Comparison of ENCODE assay signal across 8 cellular contexts in genomic region chr1:234726359-234726836, GRCh38.
DNase-seq lines count a peak whose midpoint lies in the region; ATAC-seq, FAIRE-seq and TF ChIP-seq lines count a peak whose summit lies in the region.

No MANE protein-coding gene starts in this region.

- H3K27ac ChIP-seq in kidney (ENCODE audit: low read depth in 2 of 2, low read length in 2 of 2) (peak overlapping the region; percentile 98 to 99), thoracic aorta (peak overlapping the region; percentile 95 to 96)

- H3K36me3 ChIP-seq in kidney (ENCODE audit: control insufficient read depth in 1 of 2, insufficient read depth in 2 of 2, low read length in 2 of 2) = no peaks in the 10 kb centered on the region
- H3K36me3 ChIP-seq in thoracic aorta = no peaks in the 10 kb centered on the region

- no peak for ATAC-seq in activated CD8-positive, alpha-beta memory T cell treated with anti-CD3 and anti-CD28 coated beads, Interleukin-2, amount 10 ng/mL, durations not matched to agents 7 days and 5 days
- ATAC-seq in WTC11 = peak; percentile 11
- ATAC-seq in thoracic aorta (ENCODE audit: insufficient number of reproducible peaks, low FRiP score, low read depth) = no peak
- ATAC-seq in GM18873 (IDR thresholded peaks at IDR 0.05; ENCODE audit: low FRiP score, unreplicated experiment) = no peak

- H3K4me1 ChIP-seq in kidney (ENCODE audit: control insufficient read depth in 1 of 2, insufficient read depth in 1 of 2, low read depth in 1 of 2, low read length in 2 of 2) (peaks cover 58 to 60% of the 10 kb centered on the region in 2 donors), thoracic aorta (ENCODE audit: control insufficient read depth in 1 of 2, low read depth in 2 of 2) (peaks cover 45 to 57% of the 10 kb centered on the region in 2 donors)

- H3K9me3 ChIP-seq in kidney (ENCODE audit: control insufficient read depth in 1 of 2, low read length in 2 of 2) = no peaks in the 10 kb centered on the region
- no peaks in the 10 kb centered on the region for H3K9me3 ChIP-seq in thoracic aorta

- TF ChIP-seq CTCF in WTC11 (IDR thresholded peaks at IDR 0.05) = no peak
- no peak for TF ChIP-seq CTCF in kidney (IDR thresholded peaks at IDR 0.05; ENCODE audit: borderline replicate concordance, extremely low read depth, insufficient read depth)
- TF ChIP-seq CTCF in thoracic aorta (IDR thresholded peaks at IDR 0.05) = no peak

- no peaks in the 10 kb centered on the region for H3K27me3 Mint-ChIP-seq in activated CD8-positive, alpha-beta memory T cell treated with anti-CD3 and anti-CD28 coated beads, Interleukin-2, amount 10 ng/mL, durations not matched to agents 7 days and 5 days
- peaks cover 6% of the 10 kb centered on the region; the same call in 1 of the 2 replicates for H3K27me3 Mint-ChIP-seq in WTC11 (ENCODE audit: low read depth)

- no peaks in the 10 kb centered on the region for H3K36me3 Mint-ChIP-seq in activated CD8-positive, alpha-beta memory T cell treated with anti-CD3 and anti-CD28 coated beads, Interleukin-2, amount 10 ng/mL, durations not matched to agents 7 days and 5 days
- H3K36me3 Mint-ChIP-seq in WTC11 = no peaks in the 10 kb centered on the region

- H3K9ac ChIP-seq in kidney (ENCODE audit: low read length in 2 of 2) = peak overlapping the region; percentile 27 to 74

- peaks cover 88% of the 10 kb centered on the region for H3K4me1 Mint-ChIP-seq in activated CD8-positive, alpha-beta memory T cell treated with anti-CD3 and anti-CD28 coated beads, Interleukin-2, amount 10 ng/mL, durations not matched to agents 7 days and 5 days
- peaks cover 61% of the 10 kb centered on the region for H3K4me1 Mint-ChIP-seq in WTC11

- H3K4me3 ChIP-seq in kidney (ENCODE audit: low read length in 2 of 2) (no peak overlapping the region), thoracic aorta (no peak overlapping the region)

- DNase-seq in activated CD8-positive, alpha-beta memory T cell treated with anti-CD3 and anti-CD28 coated beads, Interleukin-2, amount 10 ng/mL, durations not matched to agents 7 days and 5 days = no peak
- DNase-seq in activated CD8-positive, alpha-beta memory T cell treated with anti-CD3 and anti-CD28 coated beads for 24 hours = no peak
- DNase-seq in WTC11 (ENCODE audit: low spot score) (no peak), kidney (no peak), thoracic aorta (ENCODE audit: low spot score) (no peak), COLO829 (ENCODE audit: low spot score) (no peak)
- DNase-seq in activated CD4-positive, alpha-beta T cell treated with anti-CD3 and anti-CD28 coated beads, Interleukin-2, amount 50 U/mL, for 4 hours = no peak

- intact Hi-C loops in kidney (cut with DNase I) = loop anchor here (10.0 kb wide), 1 partner anchor 112 kb away; the partner anchor contains the start of gene IRF2BP2

- no peaks in the 10 kb centered on the region for H3K9me3 Mint-ChIP-seq in activated CD8-positive, alpha-beta memory T cell treated with anti-CD3 and anti-CD28 coated beads, Interleukin-2, amount 10 ng/mL, durations not matched to agents 7 days and 5 days (ENCODE audit: low read depth)
- no peaks in the 10 kb centered on the region for H3K9me3 Mint-ChIP-seq in WTC11

- peak overlapping the region; percentile 66 for H3K4me3 Mint-ChIP-seq in activated CD8-positive, alpha-beta memory T cell treated with anti-CD3 and anti-CD28 coated beads, Interleukin-2, amount 10 ng/mL, durations not matched to agents 7 days and 5 days
- H3K4me3 Mint-ChIP-seq in WTC11 = no peak overlapping the region

- FAIRE-seq in kidney (lab: Jason Lieb, UNC) = no peak

- CTCF ChIA-PET in activated CD8-positive, alpha-beta memory T cell treated with anti-CD3 and anti-CD28 coated beads, Interleukin-2, amount 10 ng/mL, durations not matched to agents 7 days and 5 days (lab: Charles Lee) = interaction anchor here (1.0 to 1.6 kb wide), 2 partner anchors 143 to 227 kb away, joined by 3 to 5 read pairs; no protein-coding TSS in a partner anchor
- CTCF ChIA-PET in WTC11 (lab: Charles Lee) = interaction anchor here (2.0 kb wide), 2 partner anchors 17 to 358 kb away, joined by 7 to 10 read pairs; no protein-coding TSS in a partner anchor

- no peaks in the 10 kb centered on the region for H3K27me3 ChIP-seq in thoracic aorta (replicated peaks; ENCODE audit: insufficient read depth)

- peak overlapping the region; percentile 98 for H3K27ac Mint-ChIP-seq in activated CD8-positive, alpha-beta memory T cell treated with anti-CD3 and anti-CD28 coated beads, Interleukin-2, amount 10 ng/mL, durations not matched to agents 7 days and 5 days
- peak overlapping the region; percentile 51 for H3K27ac Mint-ChIP-seq in WTC11

- POLR2A ChIA-PET in WTC11 (lab: Charles Lee) = interaction anchor here (0.5 to 1.4 kb wide), 3 partner anchors 17 to 115 kb away, joined by 3 to 6 read pairs (median 4); no protein-coding TSS in a partner anchor

TF ChIP-seq in WTC11, 78 proteins besides CTCF, POLR2A, EP300 and RAD21:
- TF ChIP-seq, protein P1, sequence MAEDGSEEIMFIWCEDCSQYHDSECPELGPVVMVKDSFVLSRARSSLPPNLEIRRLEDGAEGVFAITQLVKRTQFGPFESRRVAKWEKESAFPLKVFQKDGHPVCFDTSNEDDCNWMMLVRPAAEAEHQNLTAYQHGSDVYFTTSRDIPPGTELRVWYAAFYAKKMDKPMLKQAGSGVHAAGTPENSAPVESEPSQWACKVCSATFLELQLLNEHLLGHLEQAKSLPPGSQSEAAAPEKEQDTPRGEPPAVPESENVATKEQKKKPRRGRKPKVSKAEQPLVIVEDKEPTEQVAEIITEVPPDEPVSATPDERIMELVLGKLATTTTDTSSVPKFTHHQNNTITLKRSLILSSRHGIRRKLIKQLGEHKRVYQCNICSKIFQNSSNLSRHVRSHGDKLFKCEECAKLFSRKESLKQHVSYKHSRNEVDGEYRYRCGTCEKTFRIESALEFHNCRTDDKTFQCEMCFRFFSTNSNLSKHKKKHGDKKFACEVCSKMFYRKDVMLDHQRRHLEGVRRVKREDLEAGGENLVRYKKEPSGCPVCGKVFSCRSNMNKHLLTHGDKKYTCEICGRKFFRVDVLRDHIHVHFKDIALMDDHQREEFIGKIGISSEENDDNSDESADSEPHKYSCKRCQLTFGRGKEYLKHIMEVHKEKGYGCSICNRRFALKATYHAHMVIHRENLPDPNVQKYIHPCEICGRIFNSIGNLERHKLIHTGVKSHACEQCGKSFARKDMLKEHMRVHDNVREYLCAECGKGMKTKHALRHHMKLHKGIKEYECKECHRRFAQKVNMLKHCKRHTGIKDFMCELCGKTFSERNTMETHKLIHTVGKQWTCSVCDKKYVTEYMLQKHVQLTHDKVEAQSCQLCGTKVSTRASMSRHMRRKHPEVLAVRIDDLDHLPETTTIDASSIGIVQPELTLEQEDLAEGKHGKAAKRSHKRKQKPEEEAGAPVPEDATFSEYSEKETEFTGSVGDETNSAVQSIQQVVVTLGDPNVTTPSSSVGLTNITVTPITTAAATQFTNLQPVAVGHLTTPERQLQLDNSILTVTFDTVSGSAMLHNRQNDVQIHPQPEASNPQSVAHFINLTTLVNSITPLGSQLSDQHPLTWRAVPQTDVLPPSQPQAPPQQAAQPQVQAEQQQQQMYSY (CRISPR knock-in tag; IDR thresholded peaks at IDR 0.05) = 0 out of 2 replicates have a peak, but pooled peaks have one; percentile 26
- no peak for TF ChIP-seq ZNF512 (CRISPR knock-in tag; IDR thresholded peaks at IDR 0.05; ENCODE audit: borderline replicate concordance)
